Comparison of ENCODE assay signal across 17 cellular contexts in the genomic region with DNA sequence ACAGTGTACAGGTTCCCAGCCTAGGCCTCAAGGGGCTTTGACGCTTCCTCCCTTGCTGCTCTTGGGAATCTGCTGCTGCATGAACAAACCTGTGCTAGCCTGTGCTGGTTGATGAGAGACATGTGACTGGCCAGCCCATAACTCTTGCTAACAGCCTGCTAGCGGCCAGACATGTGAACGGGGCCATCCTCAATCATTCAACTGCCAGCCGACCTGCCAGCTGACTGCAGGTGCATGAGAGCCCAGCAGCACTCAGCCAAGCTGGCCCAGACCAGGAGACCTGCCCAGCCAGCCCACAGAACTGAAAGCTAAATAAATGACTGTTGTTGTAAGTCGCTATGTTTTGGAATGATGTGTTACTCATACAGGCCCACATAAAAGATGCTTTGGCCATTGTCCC.
DNase-seq lines count a peak whose midpoint lies in the region; ATAC-seq and TF ChIP-seq lines count a peak whose summit lies in the region.
"Had no signal": no experiment of that assay in that cellular context is flagged by ENCODE, and none has a peak within 500 bp of the region (broad histone marks: within the 10 kb centered on the region; RNA-seq: fewer than 3 reads in every experiment).

No MANE protein-coding gene starts in this region.

- H3K27ac ChIP-seq in sigmoid colon = no peak overlapping the region
- no peak overlapping the region for H3K27ac ChIP-seq in SJCRH30
- H3K27ac ChIP-seq: 22Rv1, upper lobe of right lung had no signal

- ATAC-seq in GM18520 (IDR thresholded peaks at IDR 0.05; ENCODE audit: unreplicated experiment) = no peak
- no peak for ATAC-seq in mucosa of descending colon
- ATAC-seq: HepG2, natural killer cell, right cardiac atrium, upper lobe of right lung had no signal

- H3K36me3 ChIP-seq in sigmoid colon = no peaks in the 10 kb centered on the region
- no peaks in the 10 kb centered on the region for H3K36me3 ChIP-seq in mucosa of descending colon (ENCODE audit: low read depth)
- H3K36me3 ChIP-seq in SJCRH30 = no peaks in the 10 kb centered on the region
- H3K36me3 ChIP-seq: upper lobe of right lung had no signal

- intact Hi-C loops in sigmoid colon (cut with DNase I) = no loop called here
- intact Hi-C loops in mucosa of descending colon (cut with DNase I, micrococcal nuclease) = no loop called here

- no peak for TF ChIP-seq EP300 in sigmoid colon (IDR thresholded peaks at IDR 0.05)

- DNase-seq in DMS153 (lab: John Stamatoyannopoulos, UW) (peak; percentile 21), DMS153 treated with DMSO at 0.1 percent for 48 hours (lab: John Stamatoyannopoulos, UW; ENCODE audit: unreplicated experiment) (no peak), NCI-H2196 treated with DMSO at 0.1 percent for 48 hours (lab: John Stamatoyannopoulos, UW; ENCODE audit: unreplicated experiment) (peak; percentile 36), cerebellum (ENCODE audit: low spot score) (peak; percentile 51), sigmoid colon (peak; percentile 24), mucosa of descending colon (no peak), SJCRH30 (no peak)
- DNase-seq: activated CD4-positive, alpha-beta memory T cell treated with anti-CD3 and anti-CD28 coated beads, Interleukin-2, amount 10 ng/mL, durations not matched to agents 7 days and 5 days; hippocampal formation; natural killer cell; NCI-H1048; right cardiac atrium; stimulated activated CD4-positive, alpha-beta T cell treated with anti-CD3 and anti-CD28 coated beads, Interleukin-4, amount 100 ng/mL, for 24 hours; upper lobe of right lung had no signal

- no peak for TF ChIP-seq POLR2A in sigmoid colon (IDR thresholded peaks at IDR 0.05)

- TF ChIP-seq CTCF in sigmoid colon (IDR thresholded peaks at IDR 0.05) (no peak), mucosa of descending colon (IDR thresholded peaks at IDR 0.05) (no peak)

- no peaks in the 10 kb centered on the region for H3K27me3 ChIP-seq in sigmoid colon
- no peaks in the 10 kb centered on the region for H3K27me3 ChIP-seq in SJCRH30
- H3K27me3 ChIP-seq: upper lobe of right lung had no signal

- H3K9me3 ChIP-seq in sigmoid colon = no peaks in the 10 kb centered on the region
- H3K9me3 ChIP-seq in mucosa of descending colon = no peaks in the 10 kb centered on the region
- no peaks in the 10 kb centered on the region for H3K9me3 ChIP-seq in SJCRH30 (replicated peaks)
- H3K9me3 ChIP-seq: upper lobe of right lung had no signal

- no peak overlapping the region for H3K4me3 ChIP-seq in sigmoid colon
- no peak overlapping the region for H3K4me3 ChIP-seq in mucosa of descending colon
- H3K4me3 ChIP-seq in SJCRH30 = no peak overlapping the region
- H3K4me3 ChIP-seq: upper lobe of right lung had no signal

- H3K4me1 ChIP-seq in sigmoid colon (no peaks in the 10 kb centered on the region), mucosa of descending colon (ENCODE audit: low read depth) (no peaks in the 10 kb centered on the region), SJCRH30 (no peaks in the 10 kb centered on the region)
- H3K4me1 ChIP-seq: upper lobe of right lung had no signal

- WGBS in sigmoid colon, 2 donors = 84 to 85% methylated on average over 5 of the region's 5 CpGs

Comparison
In these comparisons a context has a peak if more than half of its experiments do, and no peak if none do; other contexts are left out.
1. DNase-seq: peak in DMS153 (single experiment), NCI-H2196 treated with DMSO at 0.1 percent for 48 hours (single experiment), cerebellum (single experiment) and sigmoid colon (single experiment); none in DMS153 treated with DMSO at 0.1 percent for 48 hours (single experiment), mucosa of descending colon (0 of 3) and SJCRH30 (0 of 2).